In the genomic region with DNA sequence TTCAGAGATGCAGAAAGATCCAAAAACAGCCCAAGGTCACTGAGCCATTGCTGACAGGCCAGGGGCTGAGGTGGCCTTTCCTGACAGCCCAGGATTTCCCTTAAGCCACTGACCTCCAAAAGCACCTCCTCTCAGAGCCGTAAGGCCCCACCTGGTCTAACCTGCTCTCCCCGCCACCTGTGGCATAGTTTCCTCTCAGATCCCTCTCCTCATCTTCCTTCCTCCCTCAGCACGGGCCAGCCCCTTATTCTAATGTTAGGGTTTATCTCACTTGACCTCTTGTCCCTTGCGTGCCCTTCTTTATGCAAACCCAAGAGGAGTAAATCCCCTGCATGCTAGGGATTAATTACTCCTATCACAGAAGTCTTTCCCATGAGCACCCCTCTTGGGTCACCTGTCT, we compare ENCODE assay signal across 1 cellular context.
TF ChIP-seq lines count a peak whose summit lies in the region.

No MANE protein-coding gene starts in this region.

TF ChIP-seq in H1, 55 proteins besides CTCF, POLR2A, EP300 and RAD21 (continued from another document):
- 0 out of 2 replicates have a peak, but pooled peaks have one; percentile 25 for TF ChIP-seq RXRA (IDR thresholded peaks at IDR 0.05; ENCODE audit: insufficient read depth, low read depth, low read length)
